ENCODE assay signal across 8 cellular contexts in genomic region chr19:16447015-16447384, GRCh38. TPM values are rescaled to one million over a fixed set of nuclear protein-coding genes. Genes with fewer than 3 reads are reported as not detected.
A peak's percentile ranks its signal among the peaks of the same experiment; 100 is the strongest.
DNase-seq lines count a peak whose midpoint lies in the region; ATAC-seq, FAIRE-seq and TF ChIP-seq lines count a peak whose summit lies in the region.

No MANE protein-coding gene starts in this region.

- no peak for FAIRE-seq in pancreas (lab: Jason Lieb, UNC)

- H3K4me1 ChIP-seq in fibroblast of lung (ENCODE audit: control insufficient read depth, extremely low read depth, insufficient read depth, low read length) (peaks cover 14% of the 10 kb centered on the region), pancreas (peaks cover 10 to 16% (median 10%) of the 10 kb centered on the region in 3 donors)

- H3K27me3 Mint-ChIP-seq in WTC11 (ENCODE audit: low read depth) = no peaks in the 10 kb centered on the region

- peak; percentile 40 for ATAC-seq in HG03108 (IDR thresholded peaks at IDR 0.05; ENCODE audit: unreplicated experiment)
- no peak for ATAC-seq in WTC11
- ATAC-seq in pancreas = peak; percentile 79 to 91 (median 86)
- no peak for ATAC-seq in GM21423 (IDR thresholded peaks at IDR 0.05; ENCODE audit: unreplicated experiment)
- no peak for ATAC-seq in GM19467 (IDR thresholded peaks at IDR 0.05; ENCODE audit: unreplicated experiment)
- no peak for ATAC-seq in HG02981 (IDR thresholded peaks at IDR 0.05; ENCODE audit: unreplicated experiment)

- peaks cover 45% of the 10 kb centered on the region for H3K79me2 ChIP-seq in fibroblast of lung (ENCODE audit: control insufficient read depth, insufficient read depth, low read length)

- H3K27ac ChIP-seq in fibroblast of lung (ENCODE audit: insufficient read depth, low read length) = peak overlapping the region; percentile 57
- H3K27ac ChIP-seq in pancreas = peak overlapping the region in 2 of 4 donors; percentile 23 to 37

- H3K4me2 ChIP-seq in fibroblast of lung (ENCODE audit: extremely low read depth, insufficient read depth, low read length) = peak overlapping the region; percentile 65

- H3K4me1 Mint-ChIP-seq in WTC11 = peaks cover 38% of the 10 kb centered on the region

- POLR2A ChIA-PET in WTC11 (lab: Charles Lee) = no interaction called here

- H3K36me3 ChIP-seq in fibroblast of lung (ENCODE audit: control insufficient read depth, insufficient read depth, low read length) (no peaks in the 10 kb centered on the region), pancreas (no peaks in the 10 kb centered on the region)

- peaks cover 6% of the 10 kb centered on the region for H3K36me3 Mint-ChIP-seq in WTC11

- CTCF ChIA-PET in WTC11 (lab: Charles Lee) = no interaction called here

- H2AFZ ChIP-seq in fibroblast of lung (ENCODE audit: low read length) = no peak overlapping the region

- H3K4me3 ChIP-seq in fibroblast of lung (replicated peaks in 1 of 4; ENCODE audit: control extremely low read depth in 1 of 4, insufficient read depth in 1 of 4, low read depth in 3 of 4, low read length in 4 of 4) (peak overlapping the region in 1 of 4 experiments; percentile 13), pancreas (no peak overlapping the region)

- H3K9me3 ChIP-seq in fibroblast of lung (ENCODE audit: control insufficient read depth, insufficient read depth, low read depth, low read length) = no peaks in the 10 kb centered on the region
- no peaks in the 10 kb centered on the region for H3K9me3 ChIP-seq in pancreas

- in situ Hi-C loops in Caki2 (cut with HindIII; ENCODE audit: low pct_unique_long_range_greater_than_20kb, low sequenced_read_pairs) = no loop called here

- no peaks in the 10 kb centered on the region for H3K27me3 ChIP-seq in fibroblast of lung (ENCODE audit: control insufficient read depth, insufficient read depth, low read length)
- no peaks in the 10 kb centered on the region for H3K27me3 ChIP-seq in pancreas

- H3K9me3 Mint-ChIP-seq in WTC11 = no peaks in the 10 kb centered on the region

- DNase-seq in Caki2 (ENCODE audit: low read depth) (peak; percentile 86), WTC11 (ENCODE audit: low spot score) (no peak), fibroblast of lung (ENCODE audit: low read depth in 2 of 2) (peak; percentile 87 to 92), pancreas (peak in 3 of 6 donors; percentile 39 to 62 (median 59))

- no peak overlapping the region for H3K4me3 Mint-ChIP-seq in WTC11

- H3K27ac Mint-ChIP-seq in WTC11 = peak overlapping the region; percentile 64; the same call in 1 of the 2 replicates

- intact Hi-C loops in pancreas (cut with DNase I) = no loop called here

- TF ChIP-seq CTCF in WTC11 (IDR thresholded peaks at IDR 0.05) (no peak), fibroblast of lung (conservative IDR thresholded peaks at IDR 0.05 in 1 of 2, IDR thresholded peaks at IDR 0.05 in 1 of 2; ENCODE audit: low read depth in 1 of 2, low read length in 2 of 2) (no peak), pancreas (IDR thresholded peaks at IDR 0.05) (no peak)

- H4K20me1 ChIP-seq in fibroblast of lung (ENCODE audit: control insufficient read depth, extremely low read depth, insufficient read depth, low read length) = peaks cover 3% of the 10 kb centered on the region

- 2% methylated on average over 4 of the region's 4 CpGs for WGBS in pancreas, 2 donors

- no peak overlapping the region for H3K9ac ChIP-seq in fibroblast of lung (ENCODE audit: insufficient read depth, low read length)

TF ChIP-seq in WTC11, 78 proteins besides CTCF, POLR2A, EP300 and RAD21:
- TF ChIP-seq GABPB1 (CRISPR knock-in tag; IDR thresholded peaks at IDR 0.05) (peak; percentile 73), ARID4B (CRISPR knock-in tag; IDR thresholded peaks at IDR 0.05; ENCODE audit: borderline replicate concordance) (no peak)

RNA-seq across cellular contexts. Expression of gene EPS15L1, which starts 24.8 kb away (rescaled TPM):
- total RNA-seq in Caki2 (2014; rRNA removed; shearing (Covaris generic); ENCODE audit: low replicate concordance) = 31.1 and 33.9 TPM in 2 replicates
- total RNA-seq in WTC11 (2021) (37.9 to 44.8 TPM (median 39.1 TPM) in 3 replicates), fibroblast of lung (8.2 and 10.9 TPM in 2 replicates), pancreas (10 to 100 TPM; 14.8 to 21.1 (median 16.8) TPM)
- polyA plus RNA-seq in fibroblast of lung (11.3 and 16.2 TPM in 2 replicates), pancreas (10 to 100 TPM; 15.2 to 18.2 TPM)
- 21.3 and 24.4 TPM in 2 replicates for polyA plus RNA-seq in fibroblast of lung (2012)
- 22.6 and 23.3 TPM in 2 replicates for polyA minus RNA-seq in fibroblast of lung (ENCODE audit: low replicate concordance)

RNA-seq across cellular contexts. Expression of gene CALR3, which starts 49.0 kb away (rescaled TPM):
- total RNA-seq in Caki2 (2014; rRNA removed; shearing (Covaris generic); ENCODE audit: low replicate concordance) = not detected in 2 replicates
- total RNA-seq in WTC11 (2021) = 0.21 to 0.87 TPM (median 0.50 TPM) in 3 replicates
- total RNA-seq in fibroblast of lung = not detected in 2 replicates
- polyA plus RNA-seq in fibroblast of lung = 0.10 TPM in 1 of 2 replicates, not detected in the other
- polyA plus RNA-seq in fibroblast of lung (2012) = not detected in 2 replicates
- not detected in 2 replicates for polyA minus RNA-seq in fibroblast of lung (ENCODE audit: low replicate concordance)
- total RNA-seq in pancreas = not detected
- under 1 TPM in 1 of 2 donors, not detected in 1; 0.07 TPM for polyA plus RNA-seq in pancreas

RNA-seq across cellular contexts. Expression of gene C19orf44, which starts 49.2 kb away (rescaled TPM):
- 9.7 and 23.3 TPM in 2 replicates for total RNA-seq in Caki2 (2014; rRNA removed; shearing (Covaris generic); ENCODE audit: low replicate concordance)
- total RNA-seq in WTC11 (2021) (3.4 to 4.8 TPM (median 4.1 TPM) in 3 replicates), fibroblast of lung (2.8 and 3.6 TPM in 2 replicates), pancreas (1 to 10 TPM; 1.9 to 5.1 (median 3.3) TPM)
- polyA plus RNA-seq in fibroblast of lung (2.8 and 2.9 TPM in 2 replicates), pancreas (1 to 10 TPM; 6.5 to 7.4 TPM)
- 2.2 TPM in 2 replicates for polyA plus RNA-seq in fibroblast of lung (2012)
- 1.3 and 3.0 TPM in 2 replicates for polyA minus RNA-seq in fibroblast of lung (ENCODE audit: low replicate concordance)

Comparison
In these comparisons a context has a peak if more than half of its experiments do, and no peak if none do; other contexts are left out.
1. ATAC-seq: peak in HG03108 (single experiment) and pancreas (4 of 4); none in WTC11 (single experiment), GM21423 (single experiment), GM19467 (single experiment) and HG02981 (single experiment).